In genomic region chr10:70096016-70096704, GRCh38 we compare ENCODE assay signal across 19 cellular contexts. TPM values are rescaled to one million over a fixed set of nuclear protein-coding genes. Genes with fewer than 3 reads are reported as not detected.
DNase-seq lines count a peak whose midpoint lies in the region; ATAC-seq, FAIRE-seq and TF ChIP-seq lines count a peak whose summit lies in the region.
"Had no signal": no experiment of that assay in that cellular context is flagged by ENCODE, and none has a peak within 500 bp of the region (broad histone marks: within the 10 kb centered on the region; RNA-seq: fewer than 3 reads in every experiment).

No MANE protein-coding gene starts in this region.

- H3K4me3 Mint-ChIP-seq in activated naive CD4-positive, alpha-beta T cell treated with anti-CD3 and anti-CD28 coated beads, Interleukin-2, amount 50 U/mL, for 24 hours: no peak overlapping the region
- peak overlapping the region; percentile 34 for H3K4me3 Mint-ChIP-seq in CD4-positive, alpha-beta T cell
- peak overlapping the region in 6 of 10 donors; percentile 6 to 50 (median 21) for H3K4me3 Mint-ChIP-seq in naive thymus-derived CD8-positive, alpha-beta T cell
- H3K4me3 Mint-ChIP-seq: CD4-positive, CD25-positive, alpha-beta regulatory T cell had no signal

- TF ChIP-seq CTCF in CD4-positive, alpha-beta T cell (IDR thresholded peaks at IDR 0.05): no peak
- TF ChIP-seq CTCF in K562 (IDR thresholded peaks at IDR 0.05 in 2 of 3, conservative IDR thresholded peaks at IDR 0.05 in 1 of 3; ENCODE audit: insufficient read depth in 2 of 3, low read depth in 1 of 3, low read length in 3 of 3): no peak

- no peak for DNase-seq in activated naive CD4-positive, alpha-beta T cell treated with anti-CD3 and anti-CD28 coated beads, Interleukin-2, amount 50 U/mL, for 72 hours (ENCODE audit: low spot score in 2 of 2)
- no peak for DNase-seq in CD4-positive, alpha-beta T cell
- DNase-seq in K562 (ENCODE audit: extremely low read depth in 1 of 4, low spot score in 3 of 4): no peak
- no peak for DNase-seq in naive thymus-derived CD8-positive, alpha-beta T cell
- DNase-seq: CD4-positive, CD25-positive, alpha-beta regulatory T cell; DMS153; DMS79 treated with DMSO at 0.1 percent for 48 hours; EL had no signal

- peaks cover 0 to 5% of the 10 kb centered on the region in 2 experiments; a peak in 3 of 5 replicates for H3K4me1 ChIP-seq in K562 (replicated peaks in 1 of 2; ENCODE audit: control insufficient read depth in 2 of 2, insufficient read depth in 2 of 2, low read length in 2 of 2)
- H3K4me1 ChIP-seq: BLaER1 treated with 17β-estradiol and CSF1 and Interleukin-3, amounts not matched to agents 10 nM and 100 nM; HAP-1 had no signal

- no peaks in the 10 kb centered on the region for H3K9me3 Mint-ChIP-seq in activated naive CD4-positive, alpha-beta T cell treated with anti-CD3 and anti-CD28 coated beads, Interleukin-2, amount 50 U/mL, for 24 hours
- H3K9me3 Mint-ChIP-seq in activated naive CD4-positive, alpha-beta T cell treated with anti-CD3 and anti-CD28 coated beads, Interleukin-2, amount 50 U/mL, for 72 hours: no peaks in the 10 kb centered on the region
- no peaks in the 10 kb centered on the region for H3K9me3 Mint-ChIP-seq in CD4-positive, alpha-beta T cell
- no peaks in the 10 kb centered on the region for H3K9me3 Mint-ChIP-seq in naive thymus-derived CD8-positive, alpha-beta T cell
- H3K9me3 Mint-ChIP-seq: CD4-positive, CD25-positive, alpha-beta regulatory T cell had no signal

- no peak overlapping the region for H3K4me3 ChIP-seq in K562
- H3K4me3 ChIP-seq: BLaER1 treated with 17β-estradiol and CSF1 and Interleukin-3, amounts not matched to agents 10 nM and 100 nM; HAP-1 had no signal

- peak overlapping the region; percentile 38 for H3K27ac Mint-ChIP-seq in activated naive CD4-positive, alpha-beta T cell treated with anti-CD3 and anti-CD28 coated beads, Interleukin-2, amount 50 U/mL, for 24 hours
- H3K27ac Mint-ChIP-seq in activated naive CD4-positive, alpha-beta T cell treated with anti-CD3 and anti-CD28 coated beads, Interleukin-2, amount 50 U/mL, for 72 hours: no peak overlapping the region
- H3K27ac Mint-ChIP-seq in CD4-positive, alpha-beta T cell: peak overlapping the region; percentile 69
- peak overlapping the region in 6 of 10 donors; percentile 20 to 83 (median 58) for H3K27ac Mint-ChIP-seq in naive thymus-derived CD8-positive, alpha-beta T cell

- TF ChIP-seq POLR2A in K562 (conservative IDR thresholded peaks at IDR 0.05): no peak

- TF ChIP-seq RAD21 in K562 (CRISPR knock-in tag; conservative IDR thresholded peaks at IDR 0.05 in 1 of 2, IDR thresholded peaks at IDR 0.05 in 1 of 2): no peak

- no peak for FAIRE-seq in K562 (lab: Jason Lieb, UNC)
- FAIRE-seq: D721Med, G401.6, GM12891, GM19239, H1 had no signal

- H3K4me2 ChIP-seq in K562 (ENCODE audit: insufficient read depth, low read length): no peak overlapping the region
- H3K4me2 ChIP-seq: BLaER1 treated with 17β-estradiol and CSF1 and Interleukin-3, amounts not matched to agents 10 nM and 100 nM had no signal

- no peak overlapping the region for H2AFZ ChIP-seq in K562 (ENCODE audit: low read depth, low read length)

- TF ChIP-seq EP300 in K562 (IDR thresholded peaks at IDR 0.05; ENCODE audit: low read length): no peak

- ATAC-seq in activated naive CD4-positive, alpha-beta T cell treated with anti-CD3 and anti-CD28 coated beads, Interleukin-2, amount 50 U/mL, for 72 hours: no peak
- no peak for ATAC-seq in CD4-positive, alpha-beta T cell (ENCODE audit: poor library complexity)
- ATAC-seq in K562: no peak
- no peak for ATAC-seq in naive thymus-derived CD8-positive, alpha-beta T cell
- no peak for ATAC-seq in HG03442 (IDR thresholded peaks at IDR 0.05; ENCODE audit: unreplicated experiment)
- ATAC-seq in GM18858 (IDR thresholded peaks at IDR 0.05; ENCODE audit: unreplicated experiment): no peak

- peaks cover 5% of the 10 kb centered on the region for H3K36me3 Mint-ChIP-seq in activated naive CD4-positive, alpha-beta T cell treated with anti-CD3 and anti-CD28 coated beads, Interleukin-2, amount 50 U/mL, for 24 hours
- peaks cover 6% of the 10 kb centered on the region in 2 donors for H3K36me3 Mint-ChIP-seq in activated naive CD4-positive, alpha-beta T cell treated with anti-CD3 and anti-CD28 coated beads, Interleukin-2, amount 50 U/mL, for 72 hours
- H3K36me3 Mint-ChIP-seq in CD4-positive, alpha-beta T cell (ENCODE audit: low read depth): peaks cover 54% of the 10 kb centered on the region
- H3K36me3 Mint-ChIP-seq in naive thymus-derived CD8-positive, alpha-beta T cell: peaks cover 6 to 63% (median 32%) of the 10 kb centered on the region in 3 donors

- H3K27me3 Mint-ChIP-seq in activated naive CD4-positive, alpha-beta T cell treated with anti-CD3 and anti-CD28 coated beads, Interleukin-2, amount 50 U/mL, for 24 hours: no peaks in the 10 kb centered on the region
- H3K27me3 Mint-ChIP-seq in CD4-positive, alpha-beta T cell: no peaks in the 10 kb centered on the region
- H3K27me3 Mint-ChIP-seq in naive thymus-derived CD8-positive, alpha-beta T cell: no peaks in the 10 kb centered on the region
- H3K27me3 Mint-ChIP-seq: CD4-positive, CD25-positive, alpha-beta regulatory T cell had no signal

- no peaks in the 10 kb centered on the region for H3K9me3 ChIP-seq in CD4-positive, alpha-beta T cell (ENCODE audit: control insufficient read depth, low read length)
- H3K9me3 ChIP-seq in K562 (replicated peaks; ENCODE audit: control insufficient read depth, insufficient read depth, low read depth, low read length): no peaks in the 10 kb centered on the region
- H3K9me3 ChIP-seq: BLaER1 treated with 17β-estradiol and CSF1 and Interleukin-3, amounts not matched to agents 10 nM and 100 nM; HAP-1 had no signal

- H4K20me1 ChIP-seq in K562 (replicated peaks; ENCODE audit: control insufficient read depth, insufficient read depth, low read length): 0 out of 2 replicates have a peak, but pooled peaks cover 4% of the 10 kb centered on the region
- H4K20me1 ChIP-seq: BLaER1 treated with 17β-estradiol and CSF1 and Interleukin-3, amounts not matched to agents 10 nM and 100 nM had no signal

- H3K9ac ChIP-seq in K562 (ENCODE audit: insufficient read depth in 1 of 2, low read depth in 2 of 2, low read length in 2 of 2): no peak overlapping the region
- H3K9ac ChIP-seq: BLaER1 treated with 17β-estradiol and CSF1 and Interleukin-3, amounts not matched to agents 10 nM and 100 nM had no signal

- CTCF ChIA-PET in CD4-positive, alpha-beta T cell (lab: Charles Lee): interaction anchor here (1.0 to 1.9 kb wide), 1 partner anchor 20 kb away, joined by 3 to 5 read pairs; no protein-coding TSS in a partner anchor
- CTCF ChIA-PET in K562 (lab: Yijun Ruan, JAX; ENCODE audit: low intra/inter-chr PET ratio): no interaction called here

- H3K27ac ChIP-seq in CD4-positive, alpha-beta T cell (ENCODE audit: low read depth, low read length): no peak overlapping the region
- no peak overlapping the region for H3K27ac ChIP-seq in K562 (ENCODE audit: extremely low read depth, low read depth, low read length)
- H3K27ac ChIP-seq: 22Rv1; BLaER1 treated with 17β-estradiol and CSF1 and Interleukin-3, amounts not matched to agents 10 nM and 100 nM had no signal

- no TSS peak for BruUV-seq in K562 (replicated peaks; lab: Mats Ljungman, UMichigan)

- no peaks in the 10 kb centered on the region for H3K36me3 ChIP-seq in K562 (ENCODE audit: control insufficient read depth, insufficient read depth, low read length)
- H3K36me3 ChIP-seq: HAP-1 had no signal

- peaks cover 55% of the 10 kb centered on the region for H3K4me1 Mint-ChIP-seq in activated naive CD4-positive, alpha-beta T cell treated with anti-CD3 and anti-CD28 coated beads, Interleukin-2, amount 50 U/mL, for 24 hours
- H3K4me1 Mint-ChIP-seq in CD4-positive, alpha-beta T cell (ENCODE audit: low read depth): peaks cover 55% of the 10 kb centered on the region
- peaks cover 18 to 63% (median 53%) of the 10 kb centered on the region in 4 donors for H3K4me1 Mint-ChIP-seq in naive thymus-derived CD8-positive, alpha-beta T cell

- no peaks in the 10 kb centered on the region for H3K27me3 ChIP-seq in CD4-positive, alpha-beta T cell (ENCODE audit: control insufficient read depth, insufficient read depth, low read length)
- peaks cover 40 to 57% of the 10 kb centered on the region in 2 experiments for H3K27me3 ChIP-seq in K562 (ENCODE audit: control insufficient read depth in 2 of 2, insufficient read depth in 2 of 2, low read length in 2 of 2)
- H3K27me3 ChIP-seq: BLaER1 treated with 17β-estradiol and CSF1 and Interleukin-3, amounts not matched to agents 10 nM and 100 nM had no signal

- intact Hi-C loops in CD4-positive, alpha-beta T cell (cut with DNase I, micrococcal nuclease): no loop called here
- intact Hi-C loops in K562 (cut with micrococcal nuclease): no loop called here

- POLR2A ChIA-PET in CD4-positive, alpha-beta T cell (lab: Charles Lee): interaction anchor here (1.9 kb wide), 1 partner anchor 51 kb away, joined by 6 read pairs; the partner anchor contains the start of gene TYSND1
- POLR2A ChIA-PET in K562 (lab: Yijun Ruan, JAX): interaction anchor here (0.5 to 2.2 kb wide), 5 partner anchors 9 to 825 kb away, joined by 3 to 6 read pairs (median 3); no protein-coding TSS in a partner anchor
- POLR2A ChIA-PET in naive thymus-derived CD8-positive, alpha-beta T cell (lab: Charles Lee): interaction anchor here (5.3 kb wide), 1 partner anchor 19 kb away, joined by 25 read pairs; no protein-coding TSS in a partner anchor

- 9% methylated on average over 6 of the region's 6 CpGs for WGBS in K562 (ENCODE audit: insufficient coverage, low coverage, missing lambda C conversion rate)

- H3K79me2 ChIP-seq in K562 (ENCODE audit: control insufficient read depth, insufficient read depth, low read length): no peaks in the 10 kb centered on the region

- in situ Hi-C loops in K562 (cut with MboI): no loop called here

- no peaks in the 10 kb centered on the region for H3K9me1 ChIP-seq in K562 (ENCODE audit: control insufficient read depth, insufficient read depth, low read length)

RNA-seq across cellular contexts. Expression of gene AIFM2, which starts 36.5 kb away (rescaled TPM):
- 10 to 100 TPM in 1 of 2 donors, 1 to 10 TPM in 1; 5.1 to 10.5 TPM for total RNA-seq in activated naive CD4-positive, alpha-beta T cell treated with anti-CD3 and anti-CD28 coated beads, Interleukin-2, amount 50 U/mL, for 72 hours
- total RNA-seq in CD4-positive, alpha-beta T cell: 1 to 10 TPM; 2.3 to 2.5 TPM
- total RNA-seq in K562 (2011; cell fraction: chromatin; rRNA removed; ENCODE audit: low replicate concordance): 7.2 and 14.4 TPM in 2 replicates
- 8.3 and 9.7 TPM in 2 replicates for total RNA-seq in K562 (2011; cell fraction: nucleolus; rRNA removed)
- total RNA-seq in K562 (2011; cell fraction: nucleoplasm; rRNA removed): 8.2 and 9.4 TPM in 2 replicates
- total RNA-seq in K562 (2014; rRNA removed) (9.2 and 10.5 TPM in 2 replicates), K562 (2014; rRNA removed; fragmentation: Illumina TruSeq; extraction: Trizol) (3.9 and 5.3 TPM in 2 replicates), K562 (2015; rRNA removed; fragmentation: Illumina TruSeq; extraction: Trizol) (7.6 and 7.8 TPM in 2 replicates), K562 (2021) (11.4 and 13.1 TPM in 2 replicates)
- polyA plus RNA-seq in K562 (2011; rRNA removed) (8.0 and 9.9 TPM in 2 replicates), K562 (2014; fragmentation: Illumina TruSeq; extraction: Trizol) (9.3 and 12.1 TPM in 2 replicates), K562 (2014; fragmentation: Nextera tagmentation; extraction: Ambion mirVana) (1 to 10 TPM; 2.7 to 4.9 TPM), K562 (2014; rRNA removed) (13.9 and 14.1 TPM in 2 replicates)
- polyA plus RNA-seq in K562 (2011; cell fraction: cytosol; rRNA removed): 9.2 and 13.0 TPM in 2 replicates
- 7.5 and 12.1 TPM in 2 replicates for polyA plus RNA-seq in K562 (2011; cell fraction: nucleus; rRNA removed)
- polyA plus RNA-seq in K562 (2012): 11.0 and 11.6 TPM in 2 replicates
- 3.8 and 7.3 TPM in 2 replicates for polyA minus RNA-seq in K562 (2011; rRNA and poly(A)+ RNA removed)
- 6.6 and 7.1 TPM in 2 replicates for polyA minus RNA-seq in K562 (2011; cell fraction: cytosol; rRNA and poly(A)+ RNA removed)
- 2.7 and 3.1 TPM in 2 replicates for polyA minus RNA-seq in K562 (2011; cell fraction: nucleus; rRNA and poly(A)+ RNA removed)
- total RNA-seq in naive thymus-derived CD8-positive, alpha-beta T cell: 1 to 10 TPM; 4.7 to 6.2 TPM
- polyA plus RNA-seq in naive thymus-derived CD8-positive, alpha-beta T cell: 1 to 10 TPM in 2 of 3 donors, under 1 TPM in 1; 0.80 to 1.5 (median 1.3) TPM

RNA-seq across cellular contexts. Expression of gene MACROH2A2, which starts 43.5 kb away (rescaled TPM):
- 1 to 10 TPM; 2.0 to 6.3 TPM for total RNA-seq in activated naive CD4-positive, alpha-beta T cell treated with anti-CD3 and anti-CD28 coated beads, Interleukin-2, amount 50 U/mL, for 72 hours
- total RNA-seq in CD4-positive, alpha-beta T cell: 1 to 10 TPM; 2.2 TPM
- total RNA-seq in K562 (2011; cell fraction: chromatin; rRNA removed; ENCODE audit: low replicate concordance): not detected in 2 replicates
- total RNA-seq in K562 (2011; cell fraction: nucleolus; rRNA removed): not detected in 2 replicates
- total RNA-seq in K562 (2011; cell fraction: nucleoplasm; rRNA removed): not detected in 2 replicates
- total RNA-seq in K562 (2014; rRNA removed) (not detected in 2 replicates), K562 (2014; rRNA removed; fragmentation: Illumina TruSeq; extraction: Trizol) (not detected in 2 replicates), K562 (2015; rRNA removed; fragmentation: Illumina TruSeq; extraction: Trizol) (not detected in 2 replicates), K562 (2021) (not detected in 2 replicates)
- polyA plus RNA-seq in K562 (2011; rRNA removed) (not detected in 2 replicates), K562 (2014; fragmentation: Illumina TruSeq; extraction: Trizol) (not detected in 2 replicates), K562 (2014; fragmentation: Nextera tagmentation; extraction: Ambion mirVana) (under 1 TPM in 1 of 2 experiments, not detected in 1; 0.07 TPM), K562 (2014; rRNA removed) (0.13 TPM in 1 of 2 replicates, not detected in the other)
- not detected in 2 replicates for polyA plus RNA-seq in K562 (2011; cell fraction: cytosol; rRNA removed)
- not detected in 2 replicates for polyA plus RNA-seq in K562 (2011; cell fraction: nucleus; rRNA removed)
- 0.05 and 0.14 TPM in 2 replicates for polyA plus RNA-seq in K562 (2012)
- not detected in 2 replicates for polyA minus RNA-seq in K562 (2011; rRNA and poly(A)+ RNA removed)
- polyA minus RNA-seq in K562 (2011; cell fraction: cytosol; rRNA and poly(A)+ RNA removed): not detected in 2 replicates
- not detected in 2 replicates for polyA minus RNA-seq in K562 (2011; cell fraction: nucleus; rRNA and poly(A)+ RNA removed)
- 1 to 10 TPM; 6.7 to 7.2 TPM for total RNA-seq in naive thymus-derived CD8-positive, alpha-beta T cell
- 1 to 10 TPM; 6.1 to 7.1 (median 6.3) TPM for polyA plus RNA-seq in naive thymus-derived CD8-positive, alpha-beta T cell

RNA-seq across cellular contexts. Expression of gene TYSND1, which starts 50.3 kb away (rescaled TPM):
- total RNA-seq in activated naive CD4-positive, alpha-beta T cell treated with anti-CD3 and anti-CD28 coated beads, Interleukin-2, amount 50 U/mL, for 72 hours: 10 to 100 TPM in 1 of 2 donors, 1 to 10 TPM in 1; 6.4 to 15.4 TPM
- total RNA-seq in CD4-positive, alpha-beta T cell: 10 to 100 TPM; 12.6 to 13.0 TPM
- total RNA-seq in K562 (2011; cell fraction: chromatin; rRNA removed; ENCODE audit: low replicate concordance): 7.2 and 8.1 TPM in 2 replicates
- total RNA-seq in K562 (2011; cell fraction: nucleolus; rRNA removed): 4.7 and 5.0 TPM in 2 replicates
- 5.2 and 7.2 TPM in 2 replicates for total RNA-seq in K562 (2011; cell fraction: nucleoplasm; rRNA removed)
- total RNA-seq in K562 (2014; rRNA removed) (0.91 and 1.8 TPM in 2 replicates), K562 (2014; rRNA removed; fragmentation: Illumina TruSeq; extraction: Trizol) (0.41 and 1.4 TPM in 2 replicates), K562 (2015; rRNA removed; fragmentation: Illumina TruSeq; extraction: Trizol) (1.4 and 1.6 TPM in 2 replicates), K562 (2021) (1.7 and 1.9 TPM in 2 replicates)
- polyA plus RNA-seq in K562 (2011; rRNA removed) (1.3 and 2.0 TPM in 2 replicates), K562 (2014; fragmentation: Illumina TruSeq; extraction: Trizol) (1.3 TPM in 2 replicates), K562 (2014; fragmentation: Nextera tagmentation; extraction: Ambion mirVana) (under 1 TPM; 0.60 to 0.65 TPM), K562 (2014; rRNA removed) (1.3 and 2.0 TPM in 2 replicates)
- 2.1 and 2.3 TPM in 2 replicates for polyA plus RNA-seq in K562 (2011; cell fraction: cytosol; rRNA removed)
- polyA plus RNA-seq in K562 (2011; cell fraction: nucleus; rRNA removed): 3.5 and 3.6 TPM in 2 replicates
- 0.98 and 2.0 TPM in 2 replicates for polyA plus RNA-seq in K562 (2012)
- polyA minus RNA-seq in K562 (2011; rRNA and poly(A)+ RNA removed): 1.5 and 2.1 TPM in 2 replicates
- 0.48 and 0.73 TPM in 2 replicates for polyA minus RNA-seq in K562 (2011; cell fraction: cytosol; rRNA and poly(A)+ RNA removed)
- polyA minus RNA-seq in K562 (2011; cell fraction: nucleus; rRNA and poly(A)+ RNA removed): 2.6 and 3.1 TPM in 2 replicates
- total RNA-seq in naive thymus-derived CD8-positive, alpha-beta T cell: 10 to 100 TPM; 34.5 to 35.3 TPM
- polyA plus RNA-seq in naive thymus-derived CD8-positive, alpha-beta T cell: 10 to 100 TPM; 23.0 to 28.8 (median 24.3) TPM

Comparison
In these comparisons a context has a peak if more than half of its experiments do, and no peak if none do; other contexts are left out.
1. H3K27ac Mint-ChIP-seq: peak in activated naive CD4-positive, alpha-beta T cell treated with anti-CD3 and anti-CD28 coated beads, Interleukin-2, amount 50 U/mL, for 24 hours (single experiment), CD4-positive, alpha-beta T cell (single experiment) and naive thymus-derived CD8-positive, alpha-beta T cell (6 of 10); none in activated naive CD4-positive, alpha-beta T cell treated with anti-CD3 and anti-CD28 coated beads, Interleukin-2, amount 50 U/mL, for 72 hours (0 of 2).